ENCODE assay signal across 8 cellular contexts in genomic region chr4:107718351-107718965, GRCh38. TPM values are rescaled to one million over a fixed set of nuclear protein-coding genes. Genes with fewer than 3 reads are reported as not detected.
DNase-seq lines count a peak whose midpoint lies in the region; ATAC-seq and TF ChIP-seq lines count a peak whose summit lies in the region.

No MANE protein-coding gene starts in this region.

- no peak overlapping the region for H3K27ac Mint-ChIP-seq in activated naive CD8-positive, alpha-beta T cell treated with anti-CD3 and anti-CD28 coated beads, Interleukin-2, amount 50 U/mL, for 24 hours
- H3K27ac Mint-ChIP-seq in nephron, result peak overlapping the region; percentile 85 to 98 (median 97)

- H3K27me3 Mint-ChIP-seq in activated naive CD8-positive, alpha-beta T cell treated with anti-CD3 and anti-CD28 coated beads, Interleukin-2, amount 50 U/mL, for 24 hours, result no peaks in the 10 kb centered on the region
- H3K27me3 Mint-ChIP-seq in nephron (ENCODE audit: low read depth), result peaks cover 12% of the 10 kb centered on the region

- H3K36me3 Mint-ChIP-seq in activated naive CD8-positive, alpha-beta T cell treated with anti-CD3 and anti-CD28 coated beads, Interleukin-2, amount 50 U/mL, for 24 hours (ENCODE audit: low read depth), result peaks cover 6% of the 10 kb centered on the region
- peaks cover 26% of the 10 kb centered on the region for H3K36me3 Mint-ChIP-seq in nephron (ENCODE audit: low read depth)

- DNase-seq in Daoy (ENCODE audit: low read depth), result peak; percentile 6
- no peak for DNase-seq in activated naive CD8-positive, alpha-beta T cell treated with anti-CD3 and anti-CD28 coated beads, Interleukin-2, amount 50 U/mL, for 24 hours
- DNase-seq in stimulated activated CD4-positive, alpha-beta T cell treated with anti-CD3 and anti-CD28 coated beads, Interleukin-15, amount 100 ng/mL, for 24 hours, result no peak
- DNase-seq in DMS79 treated with DMSO at 0.1 percent for 48 hours (lab: John Stamatoyannopoulos, UW), result no peak
- no peak for DNase-seq in left lobe of liver (ENCODE audit: low spot score)

- TF ChIP-seq CTCF in nephron (IDR thresholded peaks at IDR 0.05; ENCODE audit: unreplicated experiment in 3 of 3), result no peak

- no peaks in the 10 kb centered on the region for H3K9me3 Mint-ChIP-seq in activated naive CD8-positive, alpha-beta T cell treated with anti-CD3 and anti-CD28 coated beads, Interleukin-2, amount 50 U/mL, for 24 hours
- no peaks in the 10 kb centered on the region for H3K9me3 Mint-ChIP-seq in nephron

- ATAC-seq in GM19455 (IDR thresholded peaks at IDR 0.05; ENCODE audit: unreplicated experiment) (peak; percentile 29), HG03469 (IDR thresholded peaks at IDR 0.05; ENCODE audit: unreplicated experiment) (peak; percentile 22), left lobe of liver (no peak)
- ATAC-seq in activated naive CD8-positive, alpha-beta T cell treated with anti-CD3 and anti-CD28 coated beads, Interleukin-2, amount 50 U/mL, for 24 hours, result no peak

- peak overlapping the region; percentile 90 for H3K4me3 Mint-ChIP-seq in activated naive CD8-positive, alpha-beta T cell treated with anti-CD3 and anti-CD28 coated beads, Interleukin-2, amount 50 U/mL, for 24 hours
- peak overlapping the region; percentile 93 to 99 (median 99) for H3K4me3 Mint-ChIP-seq in nephron

- H3K4me1 Mint-ChIP-seq in activated naive CD8-positive, alpha-beta T cell treated with anti-CD3 and anti-CD28 coated beads, Interleukin-2, amount 50 U/mL, for 24 hours, result peaks cover 33% of the 10 kb centered on the region
- peaks cover 55% of the 10 kb centered on the region for H3K4me1 Mint-ChIP-seq in nephron

RNA-seq across cellular contexts. Expression of gene PAPSS1, which starts 1.6 kb away (rescaled TPM):
- 25.9 and 27.4 TPM in 2 replicates for total RNA-seq in Daoy (2014; rRNA removed; shearing (Covaris generic))
- total RNA-seq in left lobe of liver, result 5.3 TPM

Comparison
In these comparisons a context has a peak if more than half of its experiments do, and no peak if none do; other contexts are left out.
1. ATAC-seq: peak in GM19455 (single experiment) and HG03469 (single experiment); none in activated naive CD8-positive, alpha-beta T cell treated with anti-CD3 and anti-CD28 coated beads, Interleukin-2, amount 50 U/mL, for 24 hours (single experiment) and left lobe of liver (single experiment).